17 cellular contexts compared by ENCODE assay signal in genomic region chr11:35293699-35294098, GRCh38.
"Had no signal": no experiment of that assay in that cellular context is flagged by ENCODE, and none has a peak within 500 bp of the region (broad histone marks: within the 10 kb centered on the region; RNA-seq: fewer than 3 reads in every experiment).

No MANE protein-coding gene starts in this region.

- H3K27ac ChIP-seq: RWPE1 had no signal

- H3K9me3 ChIP-seq: SK-N-SH had no signal

- ATAC-seq: Panc1, PC-3, T-cell had no signal

- DNase-seq: IMR-90, NCI-H1105 treated with DMSO at 0.1 percent for 48 hours, NCI-H1417 treated with DMSO at 0.1 percent for 48 hours, NCI-H146, NCI-H1694 treated with DMSO at 0.1 percent for 48 hours, NCI-H2081, NCI-H2107, NCI-H524, NCI-H526 treated with DMSO at 0.1 percent for 48 hours, NCI-H748 treated with DMSO at 0.1 percent for 48 hours, PC-3, SHP77, SK-N-SH, SW 1271, T-cell had no signal

- H3K9me2 ChIP-seq: SK-N-SH had no signal

- H3K4me2 ChIP-seq: SK-N-SH had no signal

- H3K9ac ChIP-seq: SK-N-SH had no signal
